ENCODE assay signal across 1 cellular context in the genomic region with DNA sequence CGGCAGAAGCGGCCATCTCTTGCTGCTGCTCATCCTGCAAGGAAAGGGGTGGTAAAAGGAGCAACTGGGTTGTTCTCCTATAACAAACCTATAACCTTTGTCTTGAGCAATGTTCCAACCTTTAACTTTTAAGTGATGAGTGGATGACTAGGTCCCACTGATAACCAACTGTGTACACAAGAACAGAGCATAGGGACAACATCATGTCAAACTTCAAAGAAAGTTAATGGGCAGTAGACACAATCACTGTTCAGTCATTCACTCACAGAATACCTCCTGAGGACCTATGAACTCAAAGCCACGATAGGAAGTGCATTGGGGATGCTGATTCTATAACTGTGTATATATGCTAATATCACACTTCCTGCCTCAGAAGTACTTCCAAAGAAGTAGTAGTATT.
TF ChIP-seq lines count a peak whose summit lies in the region.

No MANE protein-coding gene starts in this region.

TF ChIP-seq in HepG2, 621 proteins besides CTCF, POLR2A, EP300 and RAD21 (continued from another document and continues in another):
- TF ChIP-seq, protein P1, sequence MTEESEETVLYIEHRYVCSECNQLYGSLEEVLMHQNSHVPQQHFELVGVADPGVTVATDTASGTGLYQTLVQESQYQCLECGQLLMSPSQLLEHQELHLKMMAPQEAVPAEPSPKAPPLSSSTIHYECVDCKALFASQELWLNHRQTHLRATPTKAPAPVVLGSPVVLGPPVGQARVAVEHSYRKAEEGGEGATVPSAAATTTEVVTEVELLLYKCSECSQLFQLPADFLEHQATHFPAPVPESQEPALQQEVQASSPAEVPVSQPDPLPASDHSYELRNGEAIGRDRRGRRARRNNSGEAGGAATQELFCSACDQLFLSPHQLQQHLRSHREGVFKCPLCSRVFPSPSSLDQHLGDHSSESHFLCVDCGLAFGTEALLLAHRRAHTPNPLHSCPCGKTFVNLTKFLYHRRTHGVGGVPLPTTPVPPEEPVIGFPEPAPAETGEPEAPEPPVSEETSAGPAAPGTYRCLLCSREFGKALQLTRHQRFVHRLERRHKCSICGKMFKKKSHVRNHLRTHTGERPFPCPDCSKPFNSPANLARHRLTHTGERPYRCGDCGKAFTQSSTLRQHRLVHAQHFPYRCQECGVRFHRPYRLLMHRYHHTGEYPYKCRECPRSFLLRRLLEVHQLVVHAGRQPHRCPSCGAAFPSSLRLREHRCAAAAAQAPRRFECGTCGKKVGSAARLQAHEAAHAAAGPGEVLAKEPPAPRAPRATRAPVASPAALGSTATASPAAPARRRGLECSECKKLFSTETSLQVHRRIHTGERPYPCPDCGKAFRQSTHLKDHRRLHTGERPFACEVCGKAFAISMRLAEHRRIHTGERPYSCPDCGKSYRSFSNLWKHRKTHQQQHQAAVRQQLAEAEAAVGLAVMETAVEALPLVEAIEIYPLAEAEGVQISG (CRISPR knock-in tag; IDR thresholded peaks at IDR 0.05): no peak
- TF ChIP-seq GATAD1 (CRISPR knock-in tag; IDR thresholded peaks at IDR 0.05) (peak; percentile 34; the same call in 1 of the 2 replicates), ZNF224 (CRISPR knock-in tag; IDR thresholded peaks at IDR 0.05) (no peak), HHEX (CRISPR knock-in tag; IDR thresholded peaks at IDR 0.05) (peak; percentile 99), NR2F2 (IDR thresholded peaks at IDR 0.05; ENCODE audit: borderline replicate concordance, low read depth) (peak; percentile 99), CCDC6 (CRISPR knock-in tag; IDR thresholded peaks at IDR 0.05) (no peak), REPIN1 (CRISPR knock-in tag; IDR thresholded peaks at IDR 0.05; ENCODE audit: borderline replicate concordance, low read depth) (peak; percentile 44; the same call in 1 of the 2 replicates), ZNF615 (CRISPR knock-in tag; IDR thresholded peaks at IDR 0.05; ENCODE audit: borderline replicate concordance) (no peak), DPF2 (CRISPR knock-in tag; IDR thresholded peaks at IDR 0.05; ENCODE audit: borderline replicate concordance, low read depth) (peak; percentile 83; the same call in 1 of the 2 replicates), ESRRA (CRISPR knock-in tag; IDR thresholded peaks at IDR 0.05; ENCODE audit: low read depth) (peak; percentile 41; the same call in 1 of the 2 replicates), RFXANK (CRISPR knock-in tag; IDR thresholded peaks at IDR 0.05) (no peak), ZNF644 (CRISPR knock-in tag; IDR thresholded peaks at IDR 0.05; ENCODE audit: low read depth) (0 out of 2 replicates have a peak, but pooled peaks have one; percentile 61), BORCS8-MEF2B (CRISPR knock-in tag; IDR thresholded peaks at IDR 0.05) (no peak), ZNF335 (CRISPR knock-in tag; IDR thresholded peaks at IDR 0.05) (0 out of 2 replicates have a peak, but pooled peaks have one; percentile 40), MEIS1 (CRISPR knock-in tag; IDR thresholded peaks at IDR 0.05; ENCODE audit: borderline replicate concordance) (peak; percentile 65; the same call in 1 of the 2 replicates), ZNF703 (CRISPR knock-in tag; IDR thresholded peaks at IDR 0.05; ENCODE audit: borderline replicate concordance) (no peak), ZNF180 (CRISPR knock-in tag; IDR thresholded peaks at IDR 0.05; ENCODE audit: borderline replicate concordance, low read depth) (no peak), ZFY (CRISPR knock-in tag; IDR thresholded peaks at IDR 0.05) (no peak), SOX5 (CRISPR knock-in tag; IDR thresholded peaks at IDR 0.05; ENCODE audit: borderline replicate concordance) (peak; percentile 96), ZSCAN25 (CRISPR knock-in tag; IDR thresholded peaks at IDR 0.05) (no peak), RCOR2 (CRISPR knock-in tag; IDR thresholded peaks at IDR 0.05) (peak; percentile 99), TGIF2 (CRISPR knock-in tag; IDR thresholded peaks at IDR 0.05) (no peak; the same call in 1 of the 2 replicates), MXI1 (IDR thresholded peaks at IDR 0.05; ENCODE audit: borderline replicate concordance, low read depth, low read length) (no peak; the same call in 2 of the 3 replicates), ARNT (IDR thresholded peaks at IDR 0.05) (no peak), HES4 (CRISPR knock-in tag; IDR thresholded peaks at IDR 0.05; ENCODE audit: borderline replicate concordance) (no peak), NBN (conservative IDR thresholded peaks at IDR 0.05) (no peak)
- TF ChIP-seq, protein P2, sequence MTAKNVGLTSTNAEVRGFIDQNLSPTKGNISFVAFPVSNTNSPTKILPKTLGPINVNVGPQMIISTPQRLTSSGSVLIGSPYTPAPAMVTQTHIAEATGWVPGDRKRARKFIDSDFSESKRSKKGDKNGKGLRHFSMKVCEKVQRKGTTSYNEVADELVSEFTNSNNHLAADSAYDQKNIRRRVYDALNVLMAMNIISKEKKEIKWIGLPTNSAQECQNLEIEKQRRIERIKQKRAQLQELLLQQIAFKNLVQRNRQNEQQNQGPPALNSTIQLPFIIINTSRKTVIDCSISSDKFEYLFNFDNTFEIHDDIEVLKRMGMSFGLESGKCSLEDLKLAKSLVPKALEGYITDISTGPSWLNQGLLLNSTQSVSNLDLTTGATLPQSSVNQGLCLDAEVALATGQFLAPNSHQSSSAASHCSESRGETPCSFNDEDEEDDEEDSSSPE (CRISPR knock-in tag; IDR thresholded peaks at IDR 0.05): no peak
- TF ChIP-seq, protein P3, sequence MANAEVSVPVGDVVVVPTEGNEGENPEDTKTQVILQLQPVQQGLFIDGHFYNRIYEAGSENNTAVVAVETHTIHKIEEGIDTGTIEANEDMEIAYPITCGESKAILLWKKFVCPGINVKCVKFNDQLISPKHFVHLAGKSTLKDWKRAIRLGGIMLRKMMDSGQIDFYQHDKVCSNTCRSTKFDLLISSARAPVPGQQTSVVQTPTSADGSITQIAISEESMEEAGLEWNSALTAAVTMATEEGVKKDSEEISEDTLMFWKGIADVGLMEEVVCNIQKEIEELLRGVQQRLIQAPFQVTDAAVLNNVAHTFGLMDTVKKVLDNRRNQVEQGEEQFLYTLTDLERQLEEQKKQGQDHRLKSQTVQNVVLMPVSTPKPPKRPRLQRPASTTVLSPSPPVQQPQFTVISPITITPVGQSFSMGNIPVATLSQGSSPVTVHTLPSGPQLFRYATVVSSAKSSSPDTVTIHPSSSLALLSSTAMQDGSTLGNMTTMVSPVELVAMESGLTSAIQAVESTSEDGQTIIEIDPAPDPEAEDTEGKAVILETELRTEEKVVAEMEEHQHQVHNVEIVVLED (CRISPR knock-in tag; IDR thresholded peaks at IDR 0.05; ENCODE audit: borderline replicate concordance): peak; percentile 28; the same call in 1 of the 2 replicates
- TF ChIP-seq, protein P4, sequence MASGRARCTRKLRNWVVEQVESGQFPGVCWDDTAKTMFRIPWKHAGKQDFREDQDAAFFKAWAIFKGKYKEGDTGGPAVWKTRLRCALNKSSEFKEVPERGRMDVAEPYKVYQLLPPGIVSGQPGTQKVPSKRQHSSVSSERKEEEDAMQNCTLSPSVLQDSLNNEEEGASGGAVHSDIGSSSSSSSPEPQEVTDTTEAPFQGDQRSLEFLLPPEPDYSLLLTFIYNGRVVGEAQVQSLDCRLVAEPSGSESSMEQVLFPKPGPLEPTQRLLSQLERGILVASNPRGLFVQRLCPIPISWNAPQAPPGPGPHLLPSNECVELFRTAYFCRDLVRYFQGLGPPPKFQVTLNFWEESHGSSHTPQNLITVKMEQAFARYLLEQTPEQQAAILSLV (CRISPR knock-in tag; IDR thresholded peaks at IDR 0.05; ENCODE audit: borderline replicate concordance): no peak
- TF ChIP-seq, protein P5, sequence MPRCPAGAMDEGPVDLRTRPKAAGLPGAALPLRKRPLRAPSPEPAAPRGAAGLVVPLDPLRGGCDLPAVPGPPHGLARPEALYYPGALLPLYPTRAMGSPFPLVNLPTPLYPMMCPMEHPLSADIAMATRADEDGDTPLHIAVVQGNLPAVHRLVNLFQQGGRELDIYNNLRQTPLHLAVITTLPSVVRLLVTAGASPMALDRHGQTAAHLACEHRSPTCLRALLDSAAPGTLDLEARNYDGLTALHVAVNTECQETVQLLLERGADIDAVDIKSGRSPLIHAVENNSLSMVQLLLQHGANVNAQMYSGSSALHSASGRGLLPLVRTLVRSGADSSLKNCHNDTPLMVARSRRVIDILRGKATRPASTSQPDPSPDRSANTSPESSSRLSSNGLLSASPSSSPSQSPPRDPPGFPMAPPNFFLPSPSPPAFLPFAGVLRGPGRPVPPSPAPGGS (CRISPR knock-in tag; IDR thresholded peaks at IDR 0.05): no peak
- TF ChIP-seq, protein P6, sequence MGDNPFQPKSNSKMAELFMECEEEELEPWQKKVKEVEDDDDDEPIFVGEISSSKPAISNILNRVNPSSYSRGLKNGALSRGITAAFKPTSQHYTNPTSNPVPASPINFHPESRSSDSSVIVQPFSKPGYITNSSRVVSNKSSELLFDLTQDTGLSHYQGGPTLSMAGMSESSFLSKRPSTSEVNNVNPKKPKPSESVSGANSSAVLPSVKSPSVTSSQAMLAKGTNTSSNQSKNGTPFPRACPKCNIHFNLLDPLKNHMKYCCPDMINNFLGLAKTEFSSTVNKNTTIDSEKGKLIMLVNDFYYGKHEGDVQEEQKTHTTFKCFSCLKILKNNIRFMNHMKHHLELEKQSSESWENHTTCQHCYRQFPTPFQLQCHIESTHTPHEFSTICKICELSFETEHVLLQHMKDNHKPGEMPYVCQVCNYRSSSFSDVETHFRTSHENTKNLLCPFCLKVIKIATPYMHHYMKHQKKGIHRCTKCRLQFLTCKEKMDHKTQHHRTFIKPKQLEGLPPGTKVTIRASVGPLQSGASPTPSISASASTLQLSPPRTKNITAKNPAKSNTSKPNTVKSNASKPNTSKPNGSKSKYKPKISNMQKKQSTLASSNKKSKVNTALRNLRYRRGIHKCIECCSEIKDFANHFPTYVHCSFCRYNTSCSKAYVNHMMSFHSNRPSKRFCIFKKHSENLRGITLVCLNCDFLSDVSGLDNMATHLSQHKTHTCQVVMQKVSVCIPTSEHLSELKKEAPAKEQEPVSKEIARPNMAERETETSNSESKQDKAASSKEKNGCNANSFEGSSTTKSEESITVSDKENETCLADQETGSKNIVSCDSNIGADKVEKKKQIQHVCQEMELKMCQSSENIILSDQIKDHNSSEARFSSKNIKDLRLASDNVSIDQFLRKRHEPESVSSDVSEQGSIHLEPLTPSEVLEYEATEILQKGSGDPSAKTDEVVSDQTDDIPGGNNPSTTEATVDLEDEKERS (CRISPR knock-in tag; IDR thresholded peaks at IDR 0.05): no peak
- TF ChIP-seq, protein P7, sequence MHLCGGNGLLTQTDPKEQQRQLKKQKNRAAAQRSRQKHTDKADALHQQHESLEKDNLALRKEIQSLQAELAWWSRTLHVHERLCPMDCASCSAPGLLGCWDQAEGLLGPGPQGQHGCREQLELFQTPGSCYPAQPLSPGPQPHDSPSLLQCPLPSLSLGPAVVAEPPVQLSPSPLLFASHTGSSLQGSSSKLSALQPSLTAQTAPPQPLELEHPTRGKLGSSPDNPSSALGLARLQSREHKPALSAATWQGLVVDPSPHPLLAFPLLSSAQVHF (CRISPR knock-in tag; IDR thresholded peaks at IDR 0.05): no peak
- TF ChIP-seq, protein P8, sequence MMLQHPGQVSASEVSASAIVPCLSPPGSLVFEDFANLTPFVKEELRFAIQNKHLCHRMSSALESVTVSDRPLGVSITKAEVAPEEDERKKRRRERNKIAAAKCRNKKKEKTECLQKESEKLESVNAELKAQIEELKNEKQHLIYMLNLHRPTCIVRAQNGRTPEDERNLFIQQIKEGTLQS (CRISPR knock-in tag; IDR thresholded peaks at IDR 0.05): peak; percentile 83; the same call in 1 of the 2 replicates
- TF ChIP-seq, protein P9, sequence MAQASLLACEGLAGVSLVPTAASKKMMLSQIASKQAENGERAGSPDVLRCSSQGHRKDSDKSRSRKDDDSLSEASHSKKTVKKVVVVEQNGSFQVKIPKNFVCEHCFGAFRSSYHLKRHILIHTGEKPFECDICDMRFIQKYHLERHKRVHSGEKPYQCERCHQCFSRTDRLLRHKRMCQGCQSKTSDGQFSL (CRISPR knock-in tag; IDR thresholded peaks at IDR 0.05): no peak
- TF ChIP-seq, protein P10, sequence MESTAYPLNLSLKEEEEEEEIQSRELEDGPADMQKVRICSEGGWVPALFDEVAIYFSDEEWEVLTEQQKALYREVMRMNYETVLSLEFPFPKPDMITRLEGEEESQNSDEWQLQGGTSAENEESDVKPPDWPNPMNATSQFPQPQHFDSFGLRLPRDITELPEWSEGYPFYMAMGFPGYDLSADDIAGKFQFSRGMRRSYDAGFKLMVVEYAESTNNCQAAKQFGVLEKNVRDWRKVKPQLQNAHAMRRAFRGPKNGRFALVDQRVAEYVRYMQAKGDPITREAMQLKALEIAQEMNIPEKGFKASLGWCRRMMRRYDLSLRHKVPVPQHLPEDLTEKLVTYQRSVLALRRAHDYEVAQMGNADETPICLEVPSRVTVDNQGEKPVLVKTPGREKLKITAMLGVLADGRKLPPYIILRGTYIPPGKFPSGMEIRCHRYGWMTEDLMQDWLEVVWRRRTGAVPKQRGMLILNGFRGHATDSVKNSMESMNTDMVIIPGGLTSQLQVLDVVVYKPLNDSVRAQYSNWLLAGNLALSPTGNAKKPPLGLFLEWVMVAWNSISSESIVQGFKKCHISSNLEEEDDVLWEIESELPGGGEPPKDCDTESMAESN (CRISPR knock-in tag; conservative IDR thresholded peaks at IDR 0.05): no peak
- TF ChIP-seq, protein P11, sequence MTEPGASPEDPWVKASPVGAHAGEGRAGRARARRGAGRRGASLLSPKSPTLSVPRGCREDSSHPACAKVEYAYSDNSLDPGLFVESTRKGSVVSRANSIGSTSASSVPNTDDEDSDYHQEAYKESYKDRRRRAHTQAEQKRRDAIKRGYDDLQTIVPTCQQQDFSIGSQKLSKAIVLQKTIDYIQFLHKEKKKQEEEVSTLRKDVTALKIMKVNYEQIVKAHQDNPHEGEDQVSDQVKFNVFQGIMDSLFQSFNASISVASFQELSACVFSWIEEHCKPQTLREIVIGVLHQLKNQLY (CRISPR knock-in tag; IDR thresholded peaks at IDR 0.05): peak; percentile 76
- TF ChIP-seq, protein P12, sequence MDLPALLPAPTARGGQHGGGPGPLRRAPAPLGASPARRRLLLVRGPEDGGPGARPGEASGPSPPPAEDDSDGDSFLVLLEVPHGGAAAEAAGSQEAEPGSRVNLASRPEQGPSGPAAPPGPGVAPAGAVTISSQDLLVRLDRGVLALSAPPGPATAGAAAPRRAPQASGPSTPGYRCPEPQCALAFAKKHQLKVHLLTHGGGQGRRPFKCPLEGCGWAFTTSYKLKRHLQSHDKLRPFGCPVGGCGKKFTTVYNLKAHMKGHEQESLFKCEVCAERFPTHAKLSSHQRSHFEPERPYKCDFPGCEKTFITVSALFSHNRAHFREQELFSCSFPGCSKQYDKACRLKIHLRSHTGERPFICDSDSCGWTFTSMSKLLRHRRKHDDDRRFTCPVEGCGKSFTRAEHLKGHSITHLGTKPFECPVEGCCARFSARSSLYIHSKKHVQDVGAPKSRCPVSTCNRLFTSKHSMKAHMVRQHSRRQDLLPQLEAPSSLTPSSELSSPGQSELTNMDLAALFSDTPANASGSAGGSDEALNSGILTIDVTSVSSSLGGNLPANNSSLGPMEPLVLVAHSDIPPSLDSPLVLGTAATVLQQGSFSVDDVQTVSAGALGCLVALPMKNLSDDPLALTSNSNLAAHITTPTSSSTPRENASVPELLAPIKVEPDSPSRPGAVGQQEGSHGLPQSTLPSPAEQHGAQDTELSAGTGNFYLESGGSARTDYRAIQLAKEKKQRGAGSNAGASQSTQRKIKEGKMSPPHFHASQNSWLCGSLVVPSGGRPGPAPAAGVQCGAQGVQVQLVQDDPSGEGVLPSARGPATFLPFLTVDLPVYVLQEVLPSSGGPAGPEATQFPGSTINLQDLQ (CRISPR knock-in tag; IDR thresholded peaks at IDR 0.05): no peak
- TF ChIP-seq, protein P13, sequence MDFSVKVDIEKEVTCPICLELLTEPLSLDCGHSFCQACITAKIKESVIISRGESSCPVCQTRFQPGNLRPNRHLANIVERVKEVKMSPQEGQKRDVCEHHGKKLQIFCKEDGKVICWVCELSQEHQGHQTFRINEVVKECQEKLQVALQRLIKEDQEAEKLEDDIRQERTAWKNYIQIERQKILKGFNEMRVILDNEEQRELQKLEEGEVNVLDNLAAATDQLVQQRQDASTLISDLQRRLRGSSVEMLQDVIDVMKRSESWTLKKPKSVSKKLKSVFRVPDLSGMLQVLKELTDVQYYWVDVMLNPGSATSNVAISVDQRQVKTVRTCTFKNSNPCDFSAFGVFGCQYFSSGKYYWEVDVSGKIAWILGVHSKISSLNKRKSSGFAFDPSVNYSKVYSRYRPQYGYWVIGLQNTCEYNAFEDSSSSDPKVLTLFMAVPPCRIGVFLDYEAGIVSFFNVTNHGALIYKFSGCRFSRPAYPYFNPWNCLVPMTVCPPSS (IDR thresholded peaks at IDR 0.05): no peak
